In the genomic region with DNA sequence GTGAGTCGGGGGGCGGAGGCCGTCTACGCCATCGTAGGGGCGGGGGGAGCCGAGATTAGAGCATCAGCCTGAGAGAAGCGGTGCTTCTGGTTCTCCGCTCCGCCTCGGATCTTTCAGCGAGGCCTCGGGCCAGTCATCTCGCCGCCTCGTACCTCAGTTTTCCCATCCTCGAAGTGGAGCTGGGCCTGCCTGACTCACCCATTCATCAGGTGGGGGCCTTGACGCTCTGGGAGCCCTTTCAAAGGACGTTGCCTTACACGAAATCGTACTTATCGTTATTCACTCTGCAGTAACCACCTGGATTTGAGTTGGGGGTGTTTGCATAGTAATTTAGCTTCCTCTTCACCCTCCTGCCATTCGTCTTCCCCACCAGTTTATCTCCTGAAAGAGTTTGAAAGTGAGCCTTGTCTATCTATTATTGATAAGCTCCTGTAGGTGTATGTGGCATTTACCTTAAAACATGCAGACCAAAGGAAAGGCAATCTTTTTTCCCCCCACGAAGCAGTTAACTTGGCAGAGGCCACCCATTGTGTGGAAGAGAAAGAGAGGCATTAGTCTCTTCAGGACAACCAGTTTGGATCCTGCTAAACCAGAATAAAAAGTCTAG, we compare ENCODE assay signal across 1 cellular context.
TF ChIP-seq lines count a peak whose summit lies in the region.

No MANE protein-coding gene starts in this region.

TF ChIP-seq in HCT116, 20 proteins besides CTCF, POLR2A, EP300 and RAD21 (continued from another document):
- TF ChIP-seq REST (IDR thresholded peaks at IDR 0.05; ENCODE audit: low read depth) (no peak), TCF7L2 (IDR thresholded peaks at IDR 0.05; ENCODE audit: borderline replicate concordance, extremely low read depth, insufficient read depth, insufficient read length) (no peak), MAX (IDR thresholded peaks at IDR 0.05) (no peak), ZBTB33 (IDR thresholded peaks at IDR 0.05; ENCODE audit: extremely low read depth, insufficient replicate concordance, low read length) (no peak), FOSL1 (IDR thresholded peaks at IDR 0.05; ENCODE audit: low read depth) (no peak), SP1 (IDR thresholded peaks at IDR 0.05; ENCODE audit: low read depth) (no peak), ZNF274 (IDR thresholded peaks at IDR 0.05; ENCODE audit: low read depth, low read length) (no peak), CEBPB (IDR thresholded peaks at IDR 0.05; ENCODE audit: low read depth) (no peak), ATF3 (IDR thresholded peaks at IDR 0.05) (no peak)
